13 cellular contexts compared by ENCODE assay signal in the genomic region with DNA sequence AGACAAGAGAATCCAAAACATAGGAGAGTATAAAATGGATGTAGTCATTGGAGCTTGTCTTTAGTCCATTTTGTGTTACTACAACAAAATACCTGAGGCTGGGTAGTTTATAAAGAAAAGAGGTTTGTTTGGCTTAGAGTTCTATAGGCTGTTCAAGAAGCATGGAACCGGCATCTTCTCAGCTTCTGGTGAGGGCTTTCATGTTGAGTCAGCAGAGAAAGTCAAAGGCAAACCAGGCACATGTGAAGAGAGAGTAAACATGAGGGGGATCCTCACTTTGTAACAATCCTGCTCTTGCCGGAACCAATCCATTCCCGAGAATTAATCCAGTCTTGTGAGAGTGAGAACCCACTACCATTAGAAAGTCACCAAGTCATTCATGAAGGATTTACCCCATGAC.
"Had no signal": no experiment of that assay in that cellular context is flagged by ENCODE, and none has a peak within 500 bp of the region (broad histone marks: within the 10 kb centered on the region; RNA-seq: fewer than 3 reads in every experiment).

No MANE protein-coding gene starts in this region.

- ATAC-seq: lower lobe of right lung, WTC11 had no signal

- DNase-seq: activated CD4-positive, alpha-beta T cell treated with anti-CD3 and anti-CD28 coated beads, Interleukin-2, amount 50 U/mL, for 1 hour; activated gamma-delta T cell; activated naive CD8-positive, alpha-beta T cell treated with anti-CD3 and anti-CD28 coated beads for 36 hours; activated T-cell treated with anti-CD3 and anti-CD28 coated beads, Interleukin-2, amount 50 U/mL, for 24 hours; anterior cingulate cortex; endodermal cell; immature natural killer cell; lower lobe of right lung; naive B cell; small intestine; transverse colon had no signal

- H3K4me3 Mint-ChIP-seq: activated naive CD8-positive, alpha-beta T cell treated with anti-CD3 and anti-CD28 coated beads for 36 hours; activated T-cell treated with anti-CD3 and anti-CD28 coated beads, Interleukin-2, amount 50 U/mL, for 24 hours; endodermal cell; immature natural killer cell; naive B cell; T-helper 1 cell treated with Interleukin-12 subunit alpha and Interleukin-12 subunit beta and Interleukin-4 antibody, amounts not matched to agents 30 μg/mL and 1 μg/mL, for 36 hours; WTC11 had no signal

- H3K27me3 Mint-ChIP-seq: activated naive CD8-positive, alpha-beta T cell treated with anti-CD3 and anti-CD28 coated beads for 36 hours; naive B cell had no signal

- H3K36me3 Mint-ChIP-seq: immature natural killer cell, naive B cell had no signal

- H3K4me1 Mint-ChIP-seq: activated naive CD8-positive, alpha-beta T cell treated with anti-CD3 and anti-CD28 coated beads for 36 hours; immature natural killer cell; naive B cell had no signal

- H3K9me3 Mint-ChIP-seq: activated naive CD8-positive, alpha-beta T cell treated with anti-CD3 and anti-CD28 coated beads for 36 hours; activated T-cell treated with anti-CD3 and anti-CD28 coated beads, Interleukin-2, amount 50 U/mL, for 24 hours; immature natural killer cell; T-helper 1 cell treated with Interleukin-12 subunit alpha and Interleukin-12 subunit beta and Interleukin-4 antibody, amounts not matched to agents 30 μg/mL and 1 μg/mL, for 36 hours; WTC11 had no signal

- H3K27ac Mint-ChIP-seq: activated naive CD8-positive, alpha-beta T cell treated with anti-CD3 and anti-CD28 coated beads for 36 hours; activated T-cell treated with anti-CD3 and anti-CD28 coated beads, Interleukin-2, amount 50 U/mL, for 24 hours; endodermal cell; immature natural killer cell; T-helper 1 cell treated with Interleukin-12 subunit alpha and Interleukin-12 subunit beta and Interleukin-4 antibody, amounts not matched to agents 30 μg/mL and 1 μg/mL, for 36 hours; WTC11 had no signal
